ENCODE assay signal across 2 cellular contexts in genomic region chr12:54251667-54252284, GRCh38.
TF ChIP-seq lines count a peak whose summit lies in the region.

No MANE protein-coding gene starts in this region.

TF ChIP-seq in IMR-90, 13 proteins besides CTCF, POLR2A, EP300 and RAD21:
- TF ChIP-seq NFE2L2 (IDR thresholded peaks at IDR 0.05; ENCODE audit: low read depth, low read length) (no peak), SMC3 (IDR thresholded peaks at IDR 0.05; ENCODE audit: low read depth, low read length) (peak; percentile 77)

TF ChIP-seq in SK-N-SH treated with all-trans-retinoic acid at 6 μM for 48 hours, 23 proteins besides CTCF, POLR2A, EP300 and RAD21:
- TF ChIP-seq, protein P1, sequence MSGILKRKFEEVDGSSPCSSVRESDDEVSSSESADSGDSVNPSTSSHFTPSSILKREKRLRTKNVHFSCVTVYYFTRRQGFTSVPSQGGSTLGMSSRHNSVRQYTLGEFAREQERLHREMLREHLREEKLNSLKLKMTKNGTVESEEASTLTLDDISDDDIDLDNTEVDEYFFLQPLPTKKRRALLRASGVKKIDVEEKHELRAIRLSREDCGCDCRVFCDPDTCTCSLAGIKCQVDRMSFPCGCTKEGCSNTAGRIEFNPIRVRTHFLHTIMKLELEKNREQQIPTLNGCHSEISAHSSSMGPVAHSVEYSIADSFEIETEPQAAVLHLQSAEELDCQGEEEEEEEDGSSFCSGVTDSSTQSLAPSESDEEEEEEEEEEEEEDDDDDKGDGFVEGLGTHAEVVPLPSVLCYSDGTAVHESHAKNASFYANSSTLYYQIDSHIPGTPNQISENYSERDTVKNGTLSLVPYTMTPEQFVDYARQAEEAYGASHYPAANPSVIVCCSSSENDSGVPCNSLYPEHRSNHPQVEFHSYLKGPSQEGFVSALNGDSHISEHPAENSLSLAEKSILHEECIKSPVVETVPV (CRISPR knock-in tag; IDR thresholded peaks at IDR 0.05), result no peak
- TF ChIP-seq TOX (CRISPR knock-in tag; IDR thresholded peaks at IDR 0.05; ENCODE audit: borderline replicate concordance), result no peak
- TF ChIP-seq ESRRG (CRISPR knock-in tag; IDR thresholded peaks at IDR 0.05), result no peak
- TF ChIP-seq, protein P2, sequence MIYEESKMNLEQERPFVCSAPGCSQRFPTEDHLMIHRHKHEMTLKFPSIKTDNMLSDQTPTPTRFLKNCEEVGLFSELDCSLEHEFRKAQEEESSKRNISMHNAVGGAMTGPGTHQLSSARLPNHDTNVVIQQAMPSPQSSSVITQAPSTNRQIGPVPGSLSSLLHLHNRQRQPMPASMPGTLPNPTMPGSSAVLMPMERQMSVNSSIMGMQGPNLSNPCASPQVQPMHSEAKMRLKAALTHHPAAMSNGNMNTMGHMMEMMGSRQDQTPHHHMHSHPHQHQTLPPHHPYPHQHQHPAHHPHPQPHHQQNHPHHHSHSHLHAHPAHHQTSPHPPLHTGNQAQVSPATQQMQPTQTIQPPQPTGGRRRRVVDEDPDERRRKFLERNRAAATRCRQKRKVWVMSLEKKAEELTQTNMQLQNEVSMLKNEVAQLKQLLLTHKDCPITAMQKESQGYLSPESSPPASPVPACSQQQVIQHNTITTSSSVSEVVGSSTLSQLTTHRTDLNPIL (CRISPR knock-in tag; IDR thresholded peaks at IDR 0.05; ENCODE audit: low read depth), result no peak
- no peak for TF ChIP-seq PATZ1 (CRISPR knock-in tag; IDR thresholded peaks at IDR 0.05; ENCODE audit: borderline replicate concordance)
- TF ChIP-seq PPARA (CRISPR knock-in tag; IDR thresholded peaks at IDR 0.05; ENCODE audit: borderline replicate concordance), result no peak
- TF ChIP-seq ARNTL (CRISPR knock-in tag; IDR thresholded peaks at IDR 0.05; ENCODE audit: borderline replicate concordance, low read depth), result no peak
- no peak for TF ChIP-seq ZFP3 (CRISPR knock-in tag; IDR thresholded peaks at IDR 0.05)
